In genomic region chr22:17097062-17097461, GRCh38 we compare ENCODE assay signal across 16 cellular contexts. TPM values are rescaled to one million over a fixed set of nuclear protein-coding genes. Genes with fewer than 3 reads are reported as not detected.
DNase-seq lines count a peak whose midpoint lies in the region; ATAC-seq and TF ChIP-seq lines count a peak whose summit lies in the region.
"Had no signal": no experiment of that assay in that cellular context is flagged by ENCODE, and none has a peak within 500 bp of the region (broad histone marks: within the 10 kb centered on the region; RNA-seq: fewer than 3 reads in every experiment).

No MANE protein-coding gene starts in this region.

- no peak for TF ChIP-seq CTCF in Calu3 (IDR thresholded peaks at IDR 0.05; ENCODE audit: unreplicated experiment)

- no TSS peak for BruUV-seq in Calu3 (replicated peaks; lab: Mats Ljungman, UMichigan)

- intact Hi-C loops in cardiac septum (cut with DNase I), result no loop called here
- intact Hi-C loops in right cardiac atrium (cut with DNase I), result no loop called here
- intact Hi-C loops in Calu3 (cut with micrococcal nuclease; ENCODE audit: unreplicated experiment), result no loop called here

- H3K4me3 ChIP-seq in right cardiac atrium (ENCODE audit: low read length) (no peak overlapping the region), Karpas-422 (ENCODE audit: low read length) (no peak overlapping the region)
- H3K4me3 ChIP-seq: adrenal gland had no signal

- 0 out of 2 replicates have a peak, but pooled peaks cover 3% of the 10 kb centered on the region for H3K9me2 ChIP-seq in Karpas-422 (replicated peaks; ENCODE audit: insufficient read depth, low read length)
- H3K9me2 ChIP-seq: SK-N-SH had no signal

- H3K36me3 ChIP-seq in Karpas-422 (ENCODE audit: insufficient read depth, low read length), result no peaks in the 10 kb centered on the region

- H3K36me3 Mint-ChIP-seq in Calu3 (ENCODE audit: insufficient read depth, unreplicated experiment), result no peaks in the 10 kb centered on the region

- H3K4me1 Mint-ChIP-seq in Calu3 (ENCODE audit: low read depth, unreplicated experiment), result no peaks in the 10 kb centered on the region

- H3K27ac ChIP-seq in right cardiac atrium (ENCODE audit: low read length) (no peak overlapping the region), Karpas-422 (ENCODE audit: low read length) (no peak overlapping the region)

- DNase-seq in cardiac septum (ENCODE audit: low spot score) (peak; percentile 59), right cardiac atrium (no peak), Karpas-422 (no peak), SK-N-DZ (ENCODE audit: low spot score) (peak; percentile 44), Calu3 (no peak), AG08395 (ENCODE audit: low spot score) (no peak)
- DNase-seq: activated CD4-positive, alpha-beta T cell treated with anti-CD3 and anti-CD28 coated beads for 48 hours; DMS79; effector CD4-positive, alpha-beta T cell; Kasumi-1; NCI-H146; SK-N-SH; small intestine had no signal

- H2AFZ ChIP-seq in Karpas-422 (ENCODE audit: low read length), result no peak overlapping the region

- peak overlapping the region; percentile 13 for H3K4me2 ChIP-seq in Karpas-422 (ENCODE audit: low read depth, low read length, poor library complexity, severe bottlenecking)
- H3K4me2 ChIP-seq: SK-N-SH had no signal

- H3K27ac Mint-ChIP-seq in Calu3 (ENCODE audit: unreplicated experiment), result no peak overlapping the region

- 78% methylated on average over 6 of the region's 6 CpGs for WGBS in right cardiac atrium

- no peak overlapping the region for H3K4me3 Mint-ChIP-seq in Calu3 (ENCODE audit: low read depth, unreplicated experiment)

- H3K9me3 ChIP-seq in right cardiac atrium (ENCODE audit: control insufficient read depth, low read length) (no peaks in the 10 kb centered on the region), Karpas-422 (ENCODE audit: low read length) (no peaks in the 10 kb centered on the region)
- H3K9me3 ChIP-seq: adrenal gland, SK-N-SH had no signal

- H3K27me3 ChIP-seq in right cardiac atrium (ENCODE audit: control insufficient read depth, insufficient read depth) (no peaks in the 10 kb centered on the region), Karpas-422 (ENCODE audit: low read length) (no peaks in the 10 kb centered on the region)
- H3K27me3 ChIP-seq: adrenal gland had no signal

- ATAC-seq in right cardiac atrium, result no peak
- ATAC-seq in HG03521 (IDR thresholded peaks at IDR 0.05; ENCODE audit: unreplicated experiment), result no peak
- ATAC-seq: Panc1 had no signal

- H3K27me3 Mint-ChIP-seq in Calu3 (ENCODE audit: unreplicated experiment), result no peaks in the 10 kb centered on the region

- H3K9me3 Mint-ChIP-seq in Calu3 (ENCODE audit: low read depth, unreplicated experiment), result no peaks in the 10 kb centered on the region

- 0 out of 2 replicates have a peak, but pooled peaks cover 4% of the 10 kb centered on the region for H4K20me1 ChIP-seq in Karpas-422 (ENCODE audit: insufficient read depth, low read depth, low read length)

- CTCF ChIA-PET in Calu3 (lab: Charles Lee), result interaction anchor here (0.6 to 1.2 kb wide), 2 partner anchors 105 to 416 kb away, joined by 5 read pairs; no protein-coding TSS in a partner anchor

- H3K4me1 ChIP-seq in right cardiac atrium (ENCODE audit: control insufficient read depth, insufficient read depth, low read length) (no peaks in the 10 kb centered on the region), Karpas-422 (ENCODE audit: low read length) (peaks cover 8% of the 10 kb centered on the region)
- H3K4me1 ChIP-seq: adrenal gland had no signal

- peaks cover 26% of the 10 kb centered on the region for H3K79me2 ChIP-seq in Karpas-422 (ENCODE audit: low read length)

- H3K9ac ChIP-seq in Karpas-422 (ENCODE audit: low read length), result no peak overlapping the region
- H3K9ac ChIP-seq: SK-N-SH had no signal

RNA-seq across cellular contexts. Expression of gene IL17RA, which starts 12.3 kb away (rescaled TPM):
- 6.0 TPM for total RNA-seq in cardiac septum
- total RNA-seq in right cardiac atrium, result 10 to 100 TPM in 3 of 4 donors, 1 to 10 TPM in 1; 8.7 to 13.4 (median 12.6) TPM
- 4.6 TPM for polyA plus RNA-seq in right cardiac atrium
- total RNA-seq in Karpas-422 (2014; rRNA removed; shearing (Covaris generic); ENCODE audit: low replicate concordance), result 5.8 and 7.1 TPM in 2 replicates
- polyA plus RNA-seq in SK-N-DZ (2014; cell fraction: cytosol; rRNA removed), result 2.7 and 3.0 TPM in 2 replicates
- 2.2 and 3.3 TPM in 2 replicates for polyA plus RNA-seq in SK-N-DZ (2014; cell fraction: nucleus; rRNA removed)
- 14.1 and 18.0 TPM in 2 replicates for total RNA-seq in Calu3 (2022)

RNA-seq across cellular contexts. Expression of gene TMEM121B, which starts 24.1 kb away (rescaled TPM):
- 1.0 TPM for total RNA-seq in cardiac septum
- 1 to 10 TPM in 3 of 4 donors, under 1 TPM in 1; 0.56 to 1.9 (median 1.1) TPM for total RNA-seq in right cardiac atrium
- polyA plus RNA-seq in right cardiac atrium, result 0.68 TPM
- total RNA-seq in Karpas-422 (2014; rRNA removed; shearing (Covaris generic); ENCODE audit: low replicate concordance), result 0.04 and 0.76 TPM in 2 replicates
- polyA plus RNA-seq in SK-N-DZ (2014; cell fraction: cytosol; rRNA removed), result 8.1 and 9.7 TPM in 2 replicates
- polyA plus RNA-seq in SK-N-DZ (2014; cell fraction: nucleus; rRNA removed), result 5.8 and 6.9 TPM in 2 replicates
- total RNA-seq in Calu3 (2022), result 0.21 and 0.42 TPM in 2 replicates

Comparison
In these comparisons a context has a peak if more than half of its experiments do, and no peak if none do; other contexts are left out.
1. DNase-seq: peak in cardiac septum (single experiment) and SK-N-DZ (single experiment); none in right cardiac atrium (0 of 3), Karpas-422 (single experiment), Calu3 (single experiment) and AG08395 (single experiment).